8 cellular contexts compared by ENCODE assay signal in the genomic region with DNA sequence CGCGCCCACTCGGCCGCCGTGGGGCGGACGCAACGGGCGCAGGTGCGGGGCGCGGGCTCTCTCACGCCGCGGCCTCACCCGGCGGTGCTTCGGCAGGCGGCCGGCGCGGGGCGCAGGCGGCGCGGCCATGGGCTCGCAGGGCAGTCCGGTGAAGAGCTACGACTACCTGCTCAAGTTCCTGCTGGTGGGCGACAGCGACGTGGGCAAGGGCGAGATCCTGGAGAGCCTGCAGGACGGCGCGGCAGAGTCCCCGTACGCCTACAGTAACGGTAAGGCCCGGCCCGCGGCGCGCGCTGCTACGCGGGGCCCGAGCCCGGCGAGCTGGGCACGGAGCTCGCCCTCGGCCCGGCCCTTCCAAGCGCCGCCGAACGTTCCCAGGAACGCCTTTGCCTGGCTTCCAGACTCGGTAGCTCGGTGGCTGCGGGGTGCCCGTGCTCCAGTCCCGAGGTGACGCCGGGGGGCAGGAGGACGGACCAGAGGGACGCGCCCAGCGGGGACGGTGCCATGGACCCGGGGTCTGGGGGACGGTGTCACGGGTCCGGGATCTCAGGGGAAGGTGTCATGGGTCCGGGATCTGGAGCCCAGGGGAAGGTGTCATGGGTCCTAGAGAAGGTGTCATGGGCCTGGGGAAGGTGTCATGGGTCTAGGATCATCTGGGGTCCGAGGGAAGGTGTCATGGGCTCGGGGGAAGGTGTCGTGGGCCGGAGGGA. TPM values are rescaled to one million over a fixed set of nuclear protein-coding genes. Genes with fewer than 3 reads are reported as not detected.
A peak's percentile ranks its signal among the peaks of the same experiment; 100 is the strongest.
DNase-seq lines count a peak whose midpoint lies in the region; ATAC-seq, FAIRE-seq and TF ChIP-seq lines count a peak whose summit lies in the region.

No MANE protein-coding gene starts in this region.

- H3K27ac Mint-ChIP-seq in T-helper 2 cell treated with Interferon-gamma antibody and Interleukin-4, amounts not matched to agents 5 μg/mL and 100 μg/mL, for 36 hours: peak overlapping the region; percentile 79

- H3K18ac ChIP-seq in neuronal stem cell (ENCODE audit: low read length): peak overlapping the region; percentile 91

- CTCF ChIA-PET in OCI-LY7 (lab: Charles Lee; ENCODE audit: unreplicated experiment): no interaction called here
- CTCF ChIA-PET in endothelial cell of umbilical vein (lab: Charles Lee): interaction anchor here (0.7 to 1.2 kb wide), 10 partner anchors 10 to 69 kb away, joined by 3 to 8 read pairs (median 3); a partner anchor contains a TSS

- peaks cover 2% of the 10 kb centered on the region for H3K27me3 Mint-ChIP-seq in T-helper 2 cell treated with Interferon-gamma antibody and Interleukin-4, amounts not matched to agents 5 μg/mL and 100 μg/mL, for 36 hours (ENCODE audit: low read depth)

- no peaks in the 10 kb centered on the region for H3K9me2 ChIP-seq in OCI-LY7 (ENCODE audit: insufficient read depth, low read length)

- WGBS in neuronal stem cell (ENCODE audit: extremely low coverage in 2 of 2, insufficient read length in 2 of 2, insufficient replicate concordance in 1 of 2), 2 donors: no CpG with 5 or more reads among the region's 80 CpGs

- H3K9me3 Mint-ChIP-seq in T-helper 2 cell treated with Interferon-gamma antibody and Interleukin-4, amounts not matched to agents 5 μg/mL and 100 μg/mL, for 36 hours: no peaks in the 10 kb centered on the region

- H3K9me3 ChIP-seq in OCI-LY7 (ENCODE audit: low read length): no peaks in the 10 kb centered on the region
- H3K9me3 ChIP-seq in endothelial cell of umbilical vein (replicated peaks; ENCODE audit: control insufficient read depth, insufficient read depth, low read length): no peaks in the 10 kb centered on the region
- no peaks in the 10 kb centered on the region for H3K9me3 ChIP-seq in neuronal stem cell (replicated peaks in 1 of 2; ENCODE audit: control insufficient read depth in 2 of 2, insufficient read depth in 1 of 2, low read depth in 1 of 2, low read length in 2 of 2)

- no peak overlapping the region for H3K27ac ChIP-seq in OCI-LY7 (ENCODE audit: low read depth, low read length, poor library complexity, severe bottlenecking)
- peak overlapping the region; percentile 51 for H3K27ac ChIP-seq in endothelial cell of umbilical vein (ENCODE audit: insufficient read depth, low read depth, low read length)
- H3K27ac ChIP-seq in neuronal stem cell (replicated peaks; ENCODE audit: low read length): peak overlapping the region; percentile 22

- ATAC-seq in esophagus mucosa (no peak), GM19324 (IDR thresholded peaks at IDR 0.05; ENCODE audit: low FRiP score, unreplicated experiment) (no peak)

- H3K4me1 Mint-ChIP-seq in T-helper 2 cell treated with Interferon-gamma antibody and Interleukin-4, amounts not matched to agents 5 μg/mL and 100 μg/mL, for 36 hours (ENCODE audit: low read depth): peaks cover 20% of the 10 kb centered on the region

- peak overlapping the region; percentile 82 for H2AK5ac ChIP-seq in neuronal stem cell (ENCODE audit: low read depth, low read length)

- H2BK120ac ChIP-seq in neuronal stem cell (ENCODE audit: low read depth, low read length): no peak overlapping the region

- peaks cover 20% of the 10 kb centered on the region; the same call in 1 of the 2 replicates for H3K79me2 ChIP-seq in OCI-LY7 (ENCODE audit: insufficient read depth, low read depth, low read length)
- peaks cover 27% of the 10 kb centered on the region for H3K79me2 ChIP-seq in endothelial cell of umbilical vein (ENCODE audit: control insufficient read depth, insufficient read depth, low read length)

- FAIRE-seq in endothelial cell of umbilical vein (lab: Jason Lieb, UNC): no peak

- peaks cover 25% of the 10 kb centered on the region for H3K79me1 ChIP-seq in neuronal stem cell (ENCODE audit: low read depth, low read length)

- H3K9ac ChIP-seq in endothelial cell of umbilical vein (replicated peaks; ENCODE audit: extremely low read depth, insufficient read depth, low read length) (peak overlapping the region; percentile 64), neuronal stem cell (ENCODE audit: low read depth, low read length, poor library complexity) (peak overlapping the region; percentile 100)

- dilution Hi-C loops in endothelial cell of umbilical vein (cut with MboI; ENCODE audit: extremely low pct_ligation_motif_present, low sequenced_read_pairs): no loop called here

- TF ChIP-seq POLR2A in endothelial cell of umbilical vein (IDR thresholded peaks at IDR 0.05; ENCODE audit: low read depth, low read length): peak; percentile 43

- H3K4me2 ChIP-seq in OCI-LY7 (ENCODE audit: low read length) (peak overlapping the region; percentile 83), endothelial cell of umbilical vein (ENCODE audit: insufficient read depth, low read length) (peak overlapping the region; percentile 53), neuronal stem cell (ENCODE audit: insufficient read depth, low read length, poor library complexity, severe bottlenecking) (peak overlapping the region; percentile 96)

- no peak overlapping the region for H4K91ac ChIP-seq in neuronal stem cell (ENCODE audit: low read depth, low read length, poor library complexity)

- H4K8ac ChIP-seq in neuronal stem cell (ENCODE audit: low read depth, low read length): no peak overlapping the region

- H2BK12ac ChIP-seq in neuronal stem cell (ENCODE audit: low read length): peak overlapping the region; percentile 50

- peak overlapping the region; percentile 93 for H3K23ac ChIP-seq in neuronal stem cell (ENCODE audit: low read depth, low read length, poor library complexity)

- POLR2A ChIA-PET in OCI-LY7 (lab: Charles Lee) (no interaction called here), endothelial cell of umbilical vein (lab: Charles Lee) (no interaction called here)

- no peaks in the 10 kb centered on the region for H4K20me1 ChIP-seq in OCI-LY7 (ENCODE audit: insufficient read depth, low read length)
- H4K20me1 ChIP-seq in endothelial cell of umbilical vein (replicated peaks; ENCODE audit: control insufficient read depth, extremely low read depth, insufficient read depth, low read length): no peaks in the 10 kb centered on the region

- intact Hi-C loops in OCI-LY7 (cut with micrococcal nuclease; ENCODE audit: unreplicated experiment) (no loop called here), endothelial cell of umbilical vein (cut with micrococcal nuclease) (no loop called here)

- peaks cover 2% of the 10 kb centered on the region for H3K36me3 Mint-ChIP-seq in T-helper 2 cell treated with Interferon-gamma antibody and Interleukin-4, amounts not matched to agents 5 μg/mL and 100 μg/mL, for 36 hours (ENCODE audit: low read depth)

- H3K4me3 ChIP-seq in OCI-LY7 (ENCODE audit: low read depth, low read length, poor library complexity, severe bottlenecking) (peak overlapping the region; percentile 84), endothelial cell of umbilical vein (replicated peaks in 1 of 3; ENCODE audit: insufficient read depth in 1 of 3, low read depth in 1 of 3, low read length in 3 of 3) (peak overlapping the region; percentile 20 to 79 (median 44)), neuronal stem cell (ENCODE audit: low read length in 2 of 2) (peak overlapping the region; percentile 79 to 98)

- TF ChIP-seq CTCF in OCI-LY7 (conservative IDR thresholded peaks at IDR 0.05; ENCODE audit: low read length) (no peak), endothelial cell of umbilical vein (IDR thresholded peaks at IDR 0.05; ENCODE audit: extremely low read depth in 1 of 2, insufficient read depth in 1 of 2, low read depth in 1 of 2, low read length in 2 of 2) (no peak)

- peak overlapping the region; percentile 99 for H2BK5ac ChIP-seq in neuronal stem cell (ENCODE audit: low read length)

- peak overlapping the region; percentile 84 for H3K14ac ChIP-seq in neuronal stem cell (ENCODE audit: low read length)

- DNase-seq in T-helper 2 cell treated with Interferon-gamma antibody and Interleukin-4, amounts not matched to agents 5 μg/mL and 100 μg/mL, for 36 hours (ENCODE audit: low spot score): no peak
- DNase-seq in T-helper 2 cell (no peak), OCI-LY7 (ENCODE audit: low spot score) (no peak), endothelial cell of umbilical vein (ENCODE audit: low read depth, low spot score) (peak; percentile 55), neuronal stem cell (ENCODE audit: low spot score) (no peak), epidermal melanocyte (ENCODE audit: insufficient read length, low spot score) (no peak)

- peaks cover 25% of the 10 kb centered on the region for H3K4me1 ChIP-seq in OCI-LY7 (ENCODE audit: insufficient read depth, low read length, poor library complexity, severe bottlenecking)
- peaks cover 16% of the 10 kb centered on the region for H3K4me1 ChIP-seq in endothelial cell of umbilical vein (ENCODE audit: control insufficient read depth, extremely low read depth, insufficient read depth, low read length)
- H3K4me1 ChIP-seq in neuronal stem cell (ENCODE audit: control insufficient read depth in 2 of 2, insufficient read depth in 1 of 2, low read depth in 1 of 2, low read length in 2 of 2): peaks cover 9 to 16% of the 10 kb centered on the region in 2 donors

- peak overlapping the region; percentile 87 for H3K4me3 Mint-ChIP-seq in T-helper 2 cell treated with Interferon-gamma antibody and Interleukin-4, amounts not matched to agents 5 μg/mL and 100 μg/mL, for 36 hours

- no peaks in the 10 kb centered on the region for H3K9me1 ChIP-seq in endothelial cell of umbilical vein (replicated peaks; ENCODE audit: control insufficient read depth, extremely low read depth, insufficient read depth, low read length)

- H3K27me3 ChIP-seq in endothelial cell of umbilical vein (ENCODE audit: control insufficient read depth in 2 of 2, insufficient read depth in 2 of 2, low read length in 2 of 2): no peaks in the 10 kb centered on the region
- H3K27me3 ChIP-seq in neuronal stem cell (ENCODE audit: control insufficient read depth in 3 of 3, insufficient read depth in 3 of 3, low read depth in 1 of 3, low read length in 3 of 3): peaks cover 0 to 12% (median 0%) of the 10 kb centered on the region in 3 experiments

- peak overlapping the region; percentile 66 for H3K4ac ChIP-seq in neuronal stem cell (ENCODE audit: low read length)

- H2BK15ac ChIP-seq in neuronal stem cell (ENCODE audit: low read length): peak overlapping the region; percentile 72

- no TSS peak for BruUV-seq in OCI-LY7 (replicated peaks; lab: Mats Ljungman, UMichigan)
- BruUV-seq in endothelial cell of umbilical vein (replicated peaks; lab: Mats Ljungman, UMichigan): no TSS peak

- H2AFZ ChIP-seq in OCI-LY7 (ENCODE audit: low read length) (no peak overlapping the region), endothelial cell of umbilical vein (ENCODE audit: low read depth, low read length) (peak overlapping the region; percentile 78), neuronal stem cell (ENCODE audit: low read length) (peak overlapping the region; percentile 77)

- peaks cover 4% of the 10 kb centered on the region; the same call in 1 of the 2 replicates for H3K36me3 ChIP-seq in OCI-LY7 (ENCODE audit: insufficient read depth, low read length)
- peaks cover 0 to 3% of the 10 kb centered on the region in 2 experiments for H3K36me3 ChIP-seq in endothelial cell of umbilical vein (ENCODE audit: control insufficient read depth in 2 of 2, extremely low read depth in 1 of 2, insufficient read depth in 2 of 2, low read length in 2 of 2)
- H3K36me3 ChIP-seq in neuronal stem cell (replicated peaks in 1 of 2; ENCODE audit: control insufficient read depth in 2 of 2, insufficient read depth in 2 of 2, low read length in 2 of 2): peaks cover 3 to 23% of the 10 kb centered on the region in 2 donors

RNA-seq across cellular contexts. Expression of a gene that starts 0.5 kb away (rescaled TPM):
- 18.2 and 20.9 TPM in 2 replicates for total RNA-seq in OCI-LY7 (2014; rRNA removed; shearing (Covaris generic))
- total RNA-seq in OCI-LY7 (2022) (18.3 and 19.3 TPM in 2 replicates), endothelial cell of umbilical vein (16.7 and 18.8 TPM in 2 replicates), esophagus mucosa (15.5 TPM)
- 12.4 and 16.3 TPM in 2 replicates for polyA plus RNA-seq in endothelial cell of umbilical vein
- polyA plus RNA-seq in endothelial cell of umbilical vein (2011; cell fraction: cytosol; rRNA removed): 8.3 and 10.9 TPM in 2 replicates
- 13.7 and 15.5 TPM in 2 replicates for polyA plus RNA-seq in endothelial cell of umbilical vein (2011; cell fraction: nucleus; rRNA removed)
- 11.0 and 14.9 TPM in 2 replicates for polyA plus RNA-seq in endothelial cell of umbilical vein (2012)
- polyA minus RNA-seq in endothelial cell of umbilical vein: 7.6 and 8.3 TPM in 2 replicates
- polyA minus RNA-seq in endothelial cell of umbilical vein (2011; cell fraction: cytosol; rRNA and poly(A)+ RNA removed): 17.3 TPM
- 3.1 and 6.3 TPM in 2 replicates for polyA minus RNA-seq in endothelial cell of umbilical vein (2011; cell fraction: nucleus; rRNA and poly(A)+ RNA removed)
- 20.5 TPM for polyA plus RNA-seq in neuronal stem cell (2013, experiment 1 of 2)
- polyA plus RNA-seq in neuronal stem cell (2013, experiment 2 of 2): 19.4 TPM

RNA-seq across cellular contexts. Expression of a gene that starts 20.6 kb away (rescaled TPM):
- total RNA-seq in OCI-LY7 (2014; rRNA removed; shearing (Covaris generic)): 32.3 and 39.0 TPM in 2 replicates
- total RNA-seq in OCI-LY7 (2022) (51.4 and 54.2 TPM in 2 replicates), endothelial cell of umbilical vein (56.8 and 67.7 TPM in 2 replicates), esophagus mucosa (21.0 TPM)
- polyA plus RNA-seq in endothelial cell of umbilical vein: 66.9 and 82.9 TPM in 2 replicates
- 30.5 and 46.1 TPM in 2 replicates for polyA plus RNA-seq in endothelial cell of umbilical vein (2011; cell fraction: cytosol; rRNA removed)
- polyA plus RNA-seq in endothelial cell of umbilical vein (2011; cell fraction: nucleus; rRNA removed): 108 and 124 TPM in 2 replicates
- 21.3 and 30.6 TPM in 2 replicates for polyA plus RNA-seq in endothelial cell of umbilical vein (2012)
- 42.4 and 65.2 TPM in 2 replicates for polyA minus RNA-seq in endothelial cell of umbilical vein
- 51.1 TPM for polyA minus RNA-seq in endothelial cell of umbilical vein (2011; cell fraction: cytosol; rRNA and poly(A)+ RNA removed)
- 30.8 and 49.5 TPM in 2 replicates for polyA minus RNA-seq in endothelial cell of umbilical vein (2011; cell fraction: nucleus; rRNA and poly(A)+ RNA removed)
- 23.9 TPM for polyA plus RNA-seq in neuronal stem cell (2013, experiment 1 of 2)
- polyA plus RNA-seq in neuronal stem cell (2013, experiment 2 of 2): 22.8 TPM

RNA-seq across cellular contexts. Expression of a gene that starts 23.5 kb away (rescaled TPM):
- 3.7 and 4.2 TPM in 2 replicates for total RNA-seq in OCI-LY7 (2014; rRNA removed; shearing (Covaris generic))
- total RNA-seq in OCI-LY7 (2022) (2.5 and 2.6 TPM in 2 replicates), endothelial cell of umbilical vein (0.30 and 0.73 TPM in 2 replicates), esophagus mucosa (0.12 TPM)
- polyA plus RNA-seq in endothelial cell of umbilical vein: 0.94 and 0.96 TPM in 2 replicates
- polyA plus RNA-seq in endothelial cell of umbilical vein (2011; cell fraction: cytosol; rRNA removed): 0.40 and 0.55 TPM in 2 replicates
- polyA plus RNA-seq in endothelial cell of umbilical vein (2011; cell fraction: nucleus; rRNA removed): 0.61 and 0.97 TPM in 2 replicates
- polyA plus RNA-seq in endothelial cell of umbilical vein (2012): 0.44 and 0.56 TPM in 2 replicates
- 0.42 TPM in 1 of 2 replicates, not detected in the other for polyA minus RNA-seq in endothelial cell of umbilical vein
- polyA minus RNA-seq in endothelial cell of umbilical vein (2011; cell fraction: cytosol; rRNA and poly(A)+ RNA removed): not detected
- polyA minus RNA-seq in endothelial cell of umbilical vein (2011; cell fraction: nucleus; rRNA and poly(A)+ RNA removed): 0.34 and 0.38 TPM in 2 replicates
- polyA plus RNA-seq in neuronal stem cell (2013, experiment 1 of 2): 0.04 TPM
- polyA plus RNA-seq in neuronal stem cell (2013, experiment 2 of 2): 0.04 TPM

RNA-seq across cellular contexts. Expression of a gene that starts 30.1 kb away (rescaled TPM):
- total RNA-seq in OCI-LY7 (2014; rRNA removed; shearing (Covaris generic)): not detected in 2 replicates
- total RNA-seq in OCI-LY7 (2022) (not detected in 2 replicates), endothelial cell of umbilical vein (not detected in 2 replicates), esophagus mucosa (not detected)
- not detected in 2 replicates for polyA plus RNA-seq in endothelial cell of umbilical vein
- not detected in 2 replicates for polyA plus RNA-seq in endothelial cell of umbilical vein (2011; cell fraction: cytosol; rRNA removed)
- not detected in 2 replicates for polyA plus RNA-seq in endothelial cell of umbilical vein (2011; cell fraction: nucleus; rRNA removed)
- not detected in 2 replicates for polyA plus RNA-seq in endothelial cell of umbilical vein (2012)
- polyA minus RNA-seq in endothelial cell of umbilical vein: not detected in 2 replicates
- polyA minus RNA-seq in endothelial cell of umbilical vein (2011; cell fraction: cytosol; rRNA and poly(A)+ RNA removed): not detected
- not detected in 2 replicates for polyA minus RNA-seq in endothelial cell of umbilical vein (2011; cell fraction: nucleus; rRNA and poly(A)+ RNA removed)
- polyA plus RNA-seq in neuronal stem cell (2013, experiment 1 of 2): 0.17 TPM
- polyA plus RNA-seq in neuronal stem cell (2013, experiment 2 of 2): 0.21 TPM

RNA-seq across cellular contexts. Expression of a gene that starts 40.5 kb away (rescaled TPM):
- total RNA-seq in OCI-LY7 (2014; rRNA removed; shearing (Covaris generic)): 0.46 and 0.47 TPM in 2 replicates
- total RNA-seq in OCI-LY7 (2022) (0.81 and 1.2 TPM in 2 replicates), endothelial cell of umbilical vein (0.28 and 0.40 TPM in 2 replicates), esophagus mucosa (0.08 TPM)
- polyA plus RNA-seq in endothelial cell of umbilical vein: 0.03 and 0.06 TPM in 2 replicates
- polyA plus RNA-seq in endothelial cell of umbilical vein (2011; cell fraction: cytosol; rRNA removed): 0.03 TPM in 1 of 2 replicates, not detected in the other
- 0.24 and 0.28 TPM in 2 replicates for polyA plus RNA-seq in endothelial cell of umbilical vein (2011; cell fraction: nucleus; rRNA removed)
- not detected in 2 replicates for polyA plus RNA-seq in endothelial cell of umbilical vein (2012)
- polyA minus RNA-seq in endothelial cell of umbilical vein: 0.10 and 0.15 TPM in 2 replicates
- 7.5 TPM for polyA minus RNA-seq in endothelial cell of umbilical vein (2011; cell fraction: cytosol; rRNA and poly(A)+ RNA removed)
- 0.14 and 0.48 TPM in 2 replicates for polyA minus RNA-seq in endothelial cell of umbilical vein (2011; cell fraction: nucleus; rRNA and poly(A)+ RNA removed)
- polyA plus RNA-seq in neuronal stem cell (2013, experiment 1 of 2): 13.8 TPM
- polyA plus RNA-seq in neuronal stem cell (2013, experiment 2 of 2): 12.6 TPM
